8 cellular contexts compared by ENCODE assay signal in the genomic region with DNA sequence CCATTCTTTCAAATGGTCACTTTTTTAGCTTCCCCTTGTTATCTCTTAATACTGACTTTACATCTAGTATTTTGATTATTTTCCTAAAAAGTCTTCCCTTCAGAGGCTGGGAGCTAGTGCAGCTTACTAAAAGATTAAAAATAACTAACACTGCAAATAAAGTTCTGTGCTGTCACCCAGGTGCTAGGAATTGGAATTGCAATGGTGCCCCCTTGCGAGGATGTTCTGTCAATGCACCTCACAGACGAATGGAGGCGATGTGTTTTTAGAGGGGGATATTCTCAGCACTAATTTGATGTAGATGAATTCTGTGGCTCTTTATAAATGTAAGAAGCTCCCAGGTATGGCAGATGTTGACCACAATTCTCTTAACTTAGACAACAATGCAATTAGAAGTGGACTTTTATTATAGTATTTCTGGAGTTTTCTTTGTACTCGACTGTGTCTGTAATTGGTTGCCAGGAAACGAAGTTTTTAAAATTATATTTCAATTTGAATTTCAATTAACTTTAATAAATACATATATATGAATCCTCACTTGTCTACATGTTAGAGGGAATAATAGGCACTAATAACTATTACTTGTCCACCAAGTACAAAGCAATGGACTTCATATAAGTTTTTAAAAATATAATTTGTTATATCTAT. TPM values are rescaled to one million over a fixed set of nuclear protein-coding genes. Genes with fewer than 3 reads are reported as not detected.
DNase-seq lines count a peak whose midpoint lies in the region; ATAC-seq and TF ChIP-seq lines count a peak whose summit lies in the region.

No MANE protein-coding gene starts in this region.

- POLR2A ChIA-PET in PC-3 (lab: Charles Lee; ENCODE audit: unreplicated experiment) = interaction anchor here (0.6 kb wide), 2 partner anchors 256 to 1181 kb away, joined by 3 read pairs; no protein-coding TSS in a partner anchor

- no TSS peak for BruUV-seq in PC-3 (replicated peaks; lab: Mats Ljungman, UMichigan)

- H3K79me2 ChIP-seq in PC-3 (ENCODE audit: low read length) = no peaks in the 10 kb centered on the region

- intact Hi-C loops in PC-3 (cut with micrococcal nuclease) = loop anchor here (1.0 to 10.0 kb wide), 5 partner anchors 84 to 975 kb away; no protein-coding TSS in a partner anchor
- intact Hi-C loops in posterior vena cava (cut with DNase I) = no loop called here

- no peaks in the 10 kb centered on the region for H3K9me3 ChIP-seq in PC-3 (ENCODE audit: low read length)

- H3K27me3 ChIP-seq in PC-3 (ENCODE audit: low read length) = no peaks in the 10 kb centered on the region

- H3K27ac Mint-ChIP-seq in progenitor cell of endocrine pancreas = no peak overlapping the region

- H3K4me3 Mint-ChIP-seq in progenitor cell of endocrine pancreas (ENCODE audit: low read depth) = no peak overlapping the region

- ATAC-seq in GM18870 (IDR thresholded peaks at IDR 0.05; ENCODE audit: unreplicated experiment) (peak; percentile 65), HG03139 (IDR thresholded peaks at IDR 0.05; ENCODE audit: unreplicated experiment) (peak; percentile 62), PC-3 (peak; percentile 51; the same call in 1 of the 2 replicates)

- H3K4me2 ChIP-seq in PC-3 (ENCODE audit: low read length) = no peak overlapping the region

- TF ChIP-seq CTCF in PC-3 (conservative IDR thresholded peaks at IDR 0.05; ENCODE audit: low read depth, low read length) = peak; percentile 86
- peak; percentile 94 for TF ChIP-seq CTCF in progenitor cell of endocrine pancreas (IDR thresholded peaks at IDR 0.05; ENCODE audit: unreplicated experiment)

- no peaks in the 10 kb centered on the region for H3K4me1 Mint-ChIP-seq in progenitor cell of endocrine pancreas (ENCODE audit: low read depth)

- no peaks in the 10 kb centered on the region for H3K9me2 ChIP-seq in PC-3 (replicated peaks; ENCODE audit: low read length)

- H4K20me1 ChIP-seq in PC-3 (ENCODE audit: low read length) = no peaks in the 10 kb centered on the region

- H3K27ac ChIP-seq in PC-3 (ENCODE audit: low read length) = no peak overlapping the region

- no peaks in the 10 kb centered on the region for H3K36me3 ChIP-seq in PC-3 (ENCODE audit: low read depth, low read length)

- no peak overlapping the region for H3K9ac ChIP-seq in PC-3 (ENCODE audit: low read length)

- H3K36me3 Mint-ChIP-seq in progenitor cell of endocrine pancreas (ENCODE audit: insufficient read depth) = no peaks in the 10 kb centered on the region

- no peaks in the 10 kb centered on the region for H3F3A ChIP-seq in PC-3 (ENCODE audit: low read length, unreplicated experiment)

- H3K27me3 Mint-ChIP-seq in progenitor cell of endocrine pancreas = no peaks in the 10 kb centered on the region

- CTCF ChIA-PET in PC-3 (lab: Charles Lee) = interaction anchor here (0.6 to 1.1 kb wide), 2 partner anchors 420 to 719 kb away, joined by 3 to 4 read pairs; no protein-coding TSS in a partner anchor

- H2AFZ ChIP-seq in PC-3 (ENCODE audit: low read length) = no peak overlapping the region

- DNase-seq in CD1c-positive myeloid dendritic cell (ENCODE audit: extremely low spot score) (peak; percentile 42), PC-3 (peak; percentile 63), globus pallidus (ENCODE audit: low spot score) (peak; percentile 46), progenitor cell of endocrine pancreas (ENCODE audit: low spot score, unreplicated experiment) (peak; percentile 47), posterior vena cava (ENCODE audit: low spot score) (no peak)
- peak; percentile 78 for DNase-seq in activated effector memory CD4-positive, alpha-beta T cell treated with anti-CD3 and anti-CD28 coated beads, Interleukin-2, amount 50 U/mL, for 16 hours

- no peaks in the 10 kb centered on the region for H3K4me1 ChIP-seq in PC-3 (ENCODE audit: insufficient read depth, low read length)

- no peaks in the 10 kb centered on the region for H3K9me3 Mint-ChIP-seq in progenitor cell of endocrine pancreas (ENCODE audit: low read depth)

- no peak overlapping the region for H3K4me3 ChIP-seq in PC-3 (ENCODE audit: low read length)

RNA-seq across cellular contexts. Expression of a gene that starts 22.0 kb away (rescaled TPM):
- total RNA-seq in PC-3 (2014; rRNA removed) = not detected in 2 replicates
- not detected in 2 replicates for total RNA-seq in progenitor cell of endocrine pancreas
- total RNA-seq in posterior vena cava = not detected
